Comparison of ENCODE assay signal across 8 cellular contexts in the genomic region with DNA sequence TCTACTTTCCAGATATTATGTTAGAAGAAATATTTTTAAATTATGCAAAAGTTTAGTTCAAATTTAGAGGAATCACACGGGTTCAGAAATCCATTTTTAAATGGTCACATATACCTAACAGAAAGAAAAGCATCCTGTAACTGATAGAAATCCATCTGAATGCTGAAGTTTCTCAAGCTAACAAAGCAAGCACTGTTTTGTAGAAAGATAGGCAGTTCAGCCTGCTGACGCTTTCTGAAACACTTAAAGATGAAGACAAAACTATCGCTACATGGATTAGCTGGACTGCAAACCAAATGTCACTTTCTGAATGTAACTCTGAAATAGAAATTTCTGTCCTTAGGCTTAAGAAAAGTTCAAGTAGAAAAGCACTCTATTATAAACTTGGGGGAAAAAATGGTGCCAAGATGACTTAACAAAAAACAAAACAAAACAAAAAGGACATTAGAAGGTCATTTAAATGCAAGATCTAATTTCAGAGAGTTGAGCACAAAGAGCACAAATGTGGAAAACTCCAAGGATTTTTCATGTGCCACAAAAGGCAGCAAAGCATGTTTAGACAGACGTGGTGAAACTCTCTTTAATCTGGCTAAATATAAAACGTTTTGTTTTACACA. TPM values are rescaled to one million over a fixed set of nuclear protein-coding genes. Genes with fewer than 3 reads are reported as not detected.
A peak's percentile ranks its signal among the peaks of the same experiment; 100 is the strongest.
DNase-seq lines count a peak whose midpoint lies in the region; ATAC-seq and TF ChIP-seq lines count a peak whose summit lies in the region.

No MANE protein-coding gene starts in this region.

- peaks cover 3% of the 10 kb centered on the region for H3K4me1 Mint-ChIP-seq in activated T-helper 17 cell treated with anti-CD3 and anti-CD28 coated beads, Interleukin-2, amount 50 U/mL, for 72 hours

- H3K27me3 ChIP-seq in smooth muscle cell (ENCODE audit: low read depth) = no peaks in the 10 kb centered on the region

- peak overlapping the region; percentile 96 for H3K27ac ChIP-seq in smooth muscle cell (ENCODE audit: low read depth)

- ATAC-seq in activated T-helper 17 cell treated with anti-CD3 and anti-CD28 coated beads, Interleukin-2, amount 50 U/mL, for 72 hours (replicated peaks) = no peak
- ATAC-seq in HG02981 (IDR thresholded peaks at IDR 0.05; ENCODE audit: unreplicated experiment) (no peak), HG03095 (IDR thresholded peaks at IDR 0.05; ENCODE audit: unreplicated experiment) (no peak)

- H4K20me1 ChIP-seq in smooth muscle cell (ENCODE audit: low read depth) = peaks cover 61% of the 10 kb centered on the region

- peaks cover 46% of the 10 kb centered on the region for H3K27me3 Mint-ChIP-seq in activated T-helper 17 cell treated with anti-CD3 and anti-CD28 coated beads, Interleukin-2, amount 50 U/mL, for 72 hours

- peaks cover 8% of the 10 kb centered on the region for H3K36me3 Mint-ChIP-seq in activated T-helper 17 cell treated with anti-CD3 and anti-CD28 coated beads, Interleukin-2, amount 50 U/mL, for 72 hours (ENCODE audit: low read depth)

- H3F3A ChIP-seq in smooth muscle cell (ENCODE audit: low read depth) = peaks cover 27% of the 10 kb centered on the region

- H3K9ac ChIP-seq in smooth muscle cell (ENCODE audit: low read depth) = peak overlapping the region; percentile 93

- peaks cover 12% of the 10 kb centered on the region for H3K4me1 ChIP-seq in smooth muscle cell (ENCODE audit: low read depth)

- peaks cover 4% of the 10 kb centered on the region for H3K9me3 Mint-ChIP-seq in activated T-helper 17 cell treated with anti-CD3 and anti-CD28 coated beads, Interleukin-2, amount 50 U/mL, for 72 hours

- peak overlapping the region; percentile 74 for H3K4me3 ChIP-seq in iPS-11a (ENCODE audit: low read depth, low read length)
- peak overlapping the region; percentile 88 for H3K4me3 ChIP-seq in smooth muscle cell

- H3K79me2 ChIP-seq in smooth muscle cell (ENCODE audit: low read depth) = peaks cover 76% of the 10 kb centered on the region

- peak overlapping the region; percentile 11 for H2AFZ ChIP-seq in smooth muscle cell (ENCODE audit: low read depth)

- peak; percentile 12 for DNase-seq in HT-29 (ENCODE audit: low spot score)
- DNase-seq in smooth muscle cell (lab: John Stamatoyannopoulos, UW; ENCODE audit: unreplicated experiment) = no peak
- DNase-seq in retina = no peak
- no peak for DNase-seq in NCI-H146 treated with DMSO at 0.1 percent for 48 hours (lab: John Stamatoyannopoulos, UW; ENCODE audit: unreplicated experiment)

- H3K36me3 ChIP-seq in smooth muscle cell (ENCODE audit: low read depth) = no peaks in the 10 kb centered on the region

- peak overlapping the region; percentile 89 for H3K4me2 ChIP-seq in smooth muscle cell

- H3K9me3 ChIP-seq in smooth muscle cell (replicated peaks; ENCODE audit: low read depth) = no peaks in the 10 kb centered on the region

- no peak for TF ChIP-seq CTCF in smooth muscle cell (IDR thresholded peaks at IDR 0.05; ENCODE audit: borderline replicate concordance, insufficient read depth, poor library complexity, severe bottlenecking)

- H3K27ac Mint-ChIP-seq in activated T-helper 17 cell treated with anti-CD3 and anti-CD28 coated beads, Interleukin-2, amount 50 U/mL, for 72 hours = no peak overlapping the region

- WGBS in smooth muscle cell (ENCODE audit: low lambda C conversion rate) = 4% methylated on average over 5 of the region's 5 CpGs

- H3K4me3 Mint-ChIP-seq in activated T-helper 17 cell treated with anti-CD3 and anti-CD28 coated beads, Interleukin-2, amount 50 U/mL, for 72 hours = peak overlapping the region; percentile 74

RNA-seq across cellular contexts. Expression of gene PLOD2, which starts 1.3 kb away (rescaled TPM):
- total RNA-seq in HT-29 (2014; rRNA removed; shearing (Covaris generic)) = 9.9 and 10.1 TPM in 2 replicates
- total RNA-seq in activated T-helper 17 cell treated with anti-CD3 and anti-CD28 coated beads, Interleukin-2, amount 50 U/mL, for 72 hours = 1 to 10 TPM; 3.7 to 6.6 TPM
- 658 and 786 TPM in 2 replicates for total RNA-seq in smooth muscle cell
- 293 and 372 TPM in 2 replicates for polyA plus RNA-seq in smooth muscle cell

Comparison
In these comparisons a context has a peak if more than half of its experiments do, and no peak if none do; other contexts are left out.
1. RNA of gene PLOD2, which starts 1.3 kb away (total RNA-seq): 658 to 786 TPM in smooth muscle cell; 9.9 to 10.1 TPM in HT-29 and 3.7 to 6.6 TPM in activated T-helper 17 cell treated with anti-CD3 and anti-CD28 coated beads, Interleukin-2, amount 50 U/mL, for 72 hours; every median in the first group is over 10 times any median in the second.